16 cellular contexts compared by ENCODE assay signal in genomic region chr4:169649545-169650226, GRCh38. TPM values are rescaled to one million over a fixed set of nuclear protein-coding genes. Genes with fewer than 3 reads are reported as not detected.
DNase-seq lines count a peak whose midpoint lies in the region; ATAC-seq and TF ChIP-seq lines count a peak whose summit lies in the region.
"Had no signal": no experiment of that assay in that cellular context is flagged by ENCODE, and none has a peak within 500 bp of the region (broad histone marks: within the 10 kb centered on the region; RNA-seq: fewer than 3 reads in every experiment).

No MANE protein-coding gene starts in this region.

- intact Hi-C loops in body of pancreas (cut with DNase I) (no loop called here), left ventricle myocardium inferior (cut with micrococcal nuclease) (no loop called here)

- H3K4me3 ChIP-seq in body of pancreas: no peak overlapping the region
- peak overlapping the region; percentile 29 for H3K4me3 ChIP-seq in left ventricle myocardium inferior
- no peak overlapping the region for H3K4me3 ChIP-seq in rectal smooth muscle tissue (ENCODE audit: low read length)
- H3K4me3 ChIP-seq: mucosa of descending colon had no signal

- no peak overlapping the region for H3K9ac ChIP-seq in rectal smooth muscle tissue (ENCODE audit: low read length)

- TF ChIP-seq CTCF in body of pancreas (IDR thresholded peaks at IDR 0.05) (no peak), left ventricle myocardium inferior (IDR thresholded peaks at IDR 0.05; ENCODE audit: borderline replicate concordance) (no peak)

- H3K4me3 Mint-ChIP-seq in activated naive CD4-positive, alpha-beta T cell treated with anti-CD3 and anti-CD28 coated beads, Interleukin-2, amount 10 ng/mL, durations not matched to agents 7 days and 5 days: no peak overlapping the region
- H3K4me3 Mint-ChIP-seq: stimulated activated naive CD8-positive, alpha-beta T cell treated with anti-CD3 and anti-CD28 coated beads, Interleukin-15, Interleukin-2, amounts not matched to agents 100 ng/mL and 50 ng/mL, for 24 hours had no signal

- peaks cover 10% of the 10 kb centered on the region for H3K36me3 Mint-ChIP-seq in activated naive CD4-positive, alpha-beta T cell treated with anti-CD3 and anti-CD28 coated beads, Interleukin-2, amount 10 ng/mL, durations not matched to agents 7 days and 5 days

- in situ Hi-C loops in Caki2 (cut with HindIII; ENCODE audit: low pct_unique_long_range_greater_than_20kb, low sequenced_read_pairs): no loop called here

- no peaks in the 10 kb centered on the region for H3K9me3 Mint-ChIP-seq in activated naive CD4-positive, alpha-beta T cell treated with anti-CD3 and anti-CD28 coated beads, Interleukin-2, amount 10 ng/mL, durations not matched to agents 7 days and 5 days
- H3K9me3 Mint-ChIP-seq: stimulated activated naive CD8-positive, alpha-beta T cell treated with anti-CD3 and anti-CD28 coated beads, Interleukin-15, Interleukin-2, amounts not matched to agents 100 ng/mL and 50 ng/mL, for 24 hours had no signal

- no peaks in the 10 kb centered on the region for H3K27me3 Mint-ChIP-seq in activated naive CD4-positive, alpha-beta T cell treated with anti-CD3 and anti-CD28 coated beads, Interleukin-2, amount 10 ng/mL, durations not matched to agents 7 days and 5 days
- H3K27me3 Mint-ChIP-seq: stimulated activated naive CD8-positive, alpha-beta T cell treated with anti-CD3 and anti-CD28 coated beads, Interleukin-15, Interleukin-2, amounts not matched to agents 100 ng/mL and 50 ng/mL, for 24 hours had no signal

- H3K27ac Mint-ChIP-seq in activated naive CD4-positive, alpha-beta T cell treated with anti-CD3 and anti-CD28 coated beads, Interleukin-2, amount 10 ng/mL, durations not matched to agents 7 days and 5 days: no peak overlapping the region
- H3K27ac Mint-ChIP-seq: stimulated activated naive CD8-positive, alpha-beta T cell treated with anti-CD3 and anti-CD28 coated beads, Interleukin-15, Interleukin-2, amounts not matched to agents 100 ng/mL and 50 ng/mL, for 24 hours had no signal

- TF ChIP-seq POLR2A in body of pancreas (IDR thresholded peaks at IDR 0.05): no peak

- 27 to 34% methylated on average over 7 of the region's 7 CpGs for WGBS in body of pancreas, 2 donors

- no peaks in the 10 kb centered on the region for H3K27me3 ChIP-seq in body of pancreas
- no peaks in the 10 kb centered on the region for H3K27me3 ChIP-seq in left ventricle myocardium inferior (ENCODE audit: low read depth)
- H3K27me3 ChIP-seq in rectal smooth muscle tissue (ENCODE audit: control insufficient read depth, insufficient read depth, low read length): no peaks in the 10 kb centered on the region

- H3K27ac ChIP-seq in body of pancreas (peak overlapping the region; percentile 65 to 81 (median 76)), left ventricle myocardium inferior (replicated peaks) (peak overlapping the region; percentile 83), rectal smooth muscle tissue (ENCODE audit: low read depth, low read length) (peak overlapping the region; percentile 32)

- DNase-seq in Caki2 (ENCODE audit: low read depth) (peak; percentile 53), body of pancreas (peak; percentile 59 to 75 (median 62)), left ventricle myocardium inferior (peak; percentile 62), LoVo (ENCODE audit: low spot score) (no peak)
- DNase-seq in activated naive CD4-positive, alpha-beta T cell treated with anti-CD3 and anti-CD28 coated beads, Interleukin-2, amount 10 ng/mL, durations not matched to agents 7 days and 5 days: no peak
- no peak for DNase-seq in activated CD4-positive, alpha-beta T cell treated with anti-CD3 and anti-CD28 coated beads for 4 hours
- DNase-seq: activated CD4-positive, CD25-positive, alpha-beta regulatory T cell treated with anti-CD3 and anti-CD28 coated beads, Interleukin-2, amount 50 U/mL, for 72 hours; GDM1; GOT3; MM.1S; mucosa of descending colon; NCI-H1694; stimulated activated CD4-positive, alpha-beta T cell treated with anti-CD3 and anti-CD28 coated beads, Interleukin-12 subunit alpha, Interleukin-12 subunit beta, amount 100 ng/mL, for 4 hours had no signal

- H3K9me3 ChIP-seq in body of pancreas: no peaks in the 10 kb centered on the region
- H3K9me3 ChIP-seq in left ventricle myocardium inferior (replicated peaks): no peaks in the 10 kb centered on the region
- H3K9me3 ChIP-seq: mucosa of descending colon had no signal

- CTCF ChIA-PET in activated naive CD4-positive, alpha-beta T cell treated with anti-CD3 and anti-CD28 coated beads, Interleukin-2, amount 10 ng/mL, durations not matched to agents 7 days and 5 days (lab: Charles Lee): interaction anchor here (1.9 kb wide), 1 partner anchor 10 kb away, joined by 5 read pairs; no protein-coding TSS in a partner anchor

- peak; percentile 82 for ATAC-seq in body of pancreas
- ATAC-seq in GM18517 (IDR thresholded peaks at IDR 0.05; ENCODE audit: unreplicated experiment): no peak

- no peaks in the 10 kb centered on the region for H3K4me1 Mint-ChIP-seq in activated naive CD4-positive, alpha-beta T cell treated with anti-CD3 and anti-CD28 coated beads, Interleukin-2, amount 10 ng/mL, durations not matched to agents 7 days and 5 days

- H3K4me1 ChIP-seq in body of pancreas (peaks cover 56% of the 10 kb centered on the region), left ventricle myocardium inferior (peaks cover 54% of the 10 kb centered on the region), rectal smooth muscle tissue (ENCODE audit: control insufficient read depth, insufficient read depth, low read length) (peaks cover 9% of the 10 kb centered on the region)

- no peaks in the 10 kb centered on the region for H3K36me3 ChIP-seq in body of pancreas (replicated peaks in 1 of 2; ENCODE audit: insufficient read depth in 1 of 2, low read depth in 2 of 2)
- H3K36me3 ChIP-seq in left ventricle myocardium inferior: peaks cover 6% of the 10 kb centered on the region
- no peaks in the 10 kb centered on the region for H3K36me3 ChIP-seq in rectal smooth muscle tissue (ENCODE audit: control insufficient read depth, insufficient read depth, low read length)

RNA-seq across cellular contexts. Expression of gene CLCN3, which starts 29.3 kb away (rescaled TPM):
- 18.1 and 20.4 TPM in 2 replicates for total RNA-seq in Caki2 (2014; rRNA removed; shearing (Covaris generic); ENCODE audit: low replicate concordance)
- total RNA-seq in body of pancreas (10 to 100 TPM; 22.4 to 40.5 TPM), left ventricle myocardium inferior (54.1 TPM)

RNA-seq across cellular contexts. Expression of gene NEK1, which starts 37.3 kb away (rescaled TPM):
- 2.7 and 6.5 TPM in 2 replicates for total RNA-seq in Caki2 (2014; rRNA removed; shearing (Covaris generic); ENCODE audit: low replicate concordance)
- total RNA-seq in body of pancreas (10 to 100 TPM in 1 of 2 donors, 1 to 10 TPM in 1; 6.3 to 12.2 TPM), left ventricle myocardium inferior (15.5 TPM)

Comparison
In these comparisons a context has a peak if more than half of its experiments do, and no peak if none do; other contexts are left out.
1. DNase-seq: peak in Caki2 (single experiment), body of pancreas (4 of 4) and left ventricle myocardium inferior (single experiment); none in activated naive CD4-positive, alpha-beta T cell treated with anti-CD3 and anti-CD28 coated beads, Interleukin-2, amount 10 ng/mL, durations not matched to agents 7 days and 5 days (single experiment), LoVo (single experiment) and activated CD4-positive, alpha-beta T cell treated with anti-CD3 and anti-CD28 coated beads for 4 hours (0 of 2).
2. H3K27ac ChIP-seq: peak in every context shown above with its lines; median percentile 83 in left ventricle myocardium inferior; 76 in body of pancreas; 32 in rectal smooth muscle tissue.